Comparison of ENCODE assay signal across 1 cellular context in genomic region chr5:134136221-134136631, GRCh38.
TF ChIP-seq lines count a peak whose summit lies in the region.

No MANE protein-coding gene starts in this region.

TF ChIP-seq in HepG2, 621 proteins besides CTCF, POLR2A, EP300 and RAD21 (continued from another document):
- TF ChIP-seq ZHX2 (IDR thresholded peaks at IDR 0.05; ENCODE audit: low read depth) (no peak), ZHX2 (CRISPR knock-in tag; IDR thresholded peaks at IDR 0.05; ENCODE audit: borderline replicate concordance) (no peak), AGO2 (optimal IDR thresholded peaks at IDR 0.05; ENCODE audit: low read depth, low read length) (peak; percentile 36), CC2D1A (CRISPR knock-in tag; IDR thresholded peaks at IDR 0.05) (no peak), MTA1 (CRISPR knock-in tag; IDR thresholded peaks at IDR 0.05; ENCODE audit: borderline replicate concordance) (no peak), MNT (IDR thresholded peaks at IDR 0.05) (no peak), NFE2L1 (CRISPR knock-in tag; IDR thresholded peaks at IDR 0.05; ENCODE audit: borderline replicate concordance) (no peak), DZIP1 (CRISPR knock-in tag; IDR thresholded peaks at IDR 0.05) (no peak), ZMYM2 (CRISPR knock-in tag; IDR thresholded peaks at IDR 0.05) (no peak), HOMEZ (CRISPR knock-in tag; IDR thresholded peaks at IDR 0.05; ENCODE audit: low read depth) (no peak), ZFP90 (CRISPR knock-in tag; IDR thresholded peaks at IDR 0.05; ENCODE audit: borderline replicate concordance) (no peak), NAIF1 (CRISPR knock-in tag; IDR thresholded peaks at IDR 0.05; ENCODE audit: borderline replicate concordance) (no peak)
